10 cellular contexts compared by ENCODE assay signal in the genomic region with DNA sequence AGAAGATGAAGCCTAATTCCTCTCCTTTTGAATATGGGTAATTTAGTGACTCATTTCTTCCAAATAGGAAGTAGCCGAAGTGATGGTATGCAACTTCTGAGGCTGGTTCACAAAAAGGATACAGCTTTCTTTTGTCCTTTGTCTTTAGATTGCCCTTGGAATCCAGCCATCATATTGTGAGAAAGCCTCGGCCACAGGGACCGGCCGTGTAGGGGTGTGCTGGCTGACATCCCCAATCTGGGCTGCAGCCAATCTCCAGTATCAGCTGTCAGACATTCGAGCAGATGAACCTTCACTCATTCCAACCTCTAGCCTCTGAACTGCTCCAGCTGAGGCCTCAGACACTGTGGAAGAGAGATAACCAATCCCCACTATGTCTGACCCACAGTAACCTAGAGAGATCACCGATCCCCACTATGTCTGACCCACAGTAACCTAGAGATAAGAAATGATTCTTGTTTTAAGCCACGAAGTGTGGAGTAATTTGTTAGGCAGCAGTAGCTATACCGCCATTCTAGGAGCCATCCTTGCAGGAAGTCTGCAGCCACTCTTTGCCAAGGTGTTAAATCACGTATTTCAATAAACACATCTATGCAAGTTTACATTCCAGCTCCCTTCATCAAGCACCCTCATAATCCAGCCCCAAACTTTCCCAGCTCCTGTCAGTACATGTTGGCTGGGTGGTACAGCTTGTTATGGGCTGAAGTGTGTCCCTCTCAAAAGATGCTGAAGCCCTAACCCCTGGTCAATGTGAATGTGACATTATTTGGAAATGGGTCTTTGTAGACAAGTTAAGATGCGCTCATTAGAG. TPM values are rescaled to one million over a fixed set of nuclear protein-coding genes. Genes with fewer than 3 reads are reported as not detected.
DNase-seq lines count a peak whose midpoint lies in the region; ATAC-seq, FAIRE-seq and TF ChIP-seq lines count a peak whose summit lies in the region.
"Had no signal": no experiment of that assay in that cellular context is flagged by ENCODE, and none has a peak within 500 bp of the region (broad histone marks: within the 10 kb centered on the region; RNA-seq: fewer than 3 reads in every experiment).

No MANE protein-coding gene starts in this region.

- H3K36me3 ChIP-seq in Loucy (ENCODE audit: insufficient read depth, low read length) (no peaks in the 10 kb centered on the region), bronchial epithelial cell (ENCODE audit: control insufficient read depth, insufficient read depth, low read length) (no peaks in the 10 kb centered on the region), mesendoderm (ENCODE audit: control insufficient read depth, insufficient read depth, low read length) (no peaks in the 10 kb centered on the region)

- no peak overlapping the region for H2AK5ac ChIP-seq in mesendoderm (ENCODE audit: low read length)

- no peak overlapping the region for H3K56ac ChIP-seq in mesendoderm (ENCODE audit: low read length)

- H3K9me2 ChIP-seq in Loucy (replicated peaks; ENCODE audit: low read depth, low read length), result no peaks in the 10 kb centered on the region

- TF ChIP-seq CTCF in Loucy (conservative IDR thresholded peaks at IDR 0.05; ENCODE audit: low read length) (no peak), bronchial epithelial cell (IDR thresholded peaks at IDR 0.05; ENCODE audit: insufficient read depth, low read length, severe bottlenecking) (no peak), progenitor cell of endocrine pancreas (IDR thresholded peaks at IDR 0.05; ENCODE audit: unreplicated experiment) (no peak)

- peaks cover 2% of the 10 kb centered on the region for H3K9me3 Mint-ChIP-seq in progenitor cell of endocrine pancreas (ENCODE audit: low read depth)

- WGBS in mesendoderm (ENCODE audit: extremely low coverage, insufficient coverage, low lambda C conversion rate), result no CpG with 5 or more reads among the region's 10 CpGs

- DNase-seq in AG08396 (ENCODE audit: low spot score) (peak; percentile 55), bronchial epithelial cell (ENCODE audit: low read depth) (peak; percentile 82), mesendoderm (peak; percentile 8), NCI-H2029 treated with DMSO at 0.1 percent for 48 hours (lab: John Stamatoyannopoulos, UW) (no peak), progenitor cell of endocrine pancreas (ENCODE audit: low spot score, unreplicated experiment) (no peak)
- no peak for DNase-seq in activated CD4-positive, alpha-beta T cell treated with anti-CD3 and anti-CD28 coated beads for 48 hours
- DNase-seq: activated CD4-positive, alpha-beta T cell treated with anti-CD3 and anti-CD28 coated beads, Interleukin-2, amount 50 U/mL, for 48 hours; NCI-H1930 had no signal

- H3K4me3 Mint-ChIP-seq in progenitor cell of endocrine pancreas (ENCODE audit: low read depth), result no peak overlapping the region

- H3K27ac ChIP-seq in mesendoderm (ENCODE audit: low read depth, low read length), result no peak overlapping the region

- H3K27ac Mint-ChIP-seq in progenitor cell of endocrine pancreas, result no peak overlapping the region

- H3K27me3 ChIP-seq in Loucy (ENCODE audit: insufficient read depth, low read length, poor library complexity, severe bottlenecking), result no peaks in the 10 kb centered on the region
- H3K27me3 ChIP-seq in bronchial epithelial cell (ENCODE audit: control insufficient read depth, insufficient read depth, low read length), result no peaks in the 10 kb centered on the region
- H3K27me3 ChIP-seq in mesendoderm (ENCODE audit: insufficient read depth, low read length, poor library complexity), result no peaks in the 10 kb centered on the region

- H3K79me2 ChIP-seq in Loucy (ENCODE audit: insufficient read depth, low read length), result peaks cover 47% of the 10 kb centered on the region
- H3K79me2 ChIP-seq in mesendoderm (ENCODE audit: control insufficient read depth, insufficient read depth, low read length), result peaks cover 6% of the 10 kb centered on the region

- H3K23ac ChIP-seq in mesendoderm (ENCODE audit: low read length), result no peak overlapping the region

- H2AFZ ChIP-seq in Loucy (ENCODE audit: low read length), result no peak overlapping the region

- no peak overlapping the region for H4K5ac ChIP-seq in mesendoderm (ENCODE audit: low read length)

- no peak overlapping the region for H2BK5ac ChIP-seq in mesendoderm (ENCODE audit: low read length)

- peaks cover 5% of the 10 kb centered on the region for H4K20me1 ChIP-seq in Loucy (ENCODE audit: insufficient read depth, low read length, poor library complexity, severe bottlenecking)

- H3K36me3 Mint-ChIP-seq in progenitor cell of endocrine pancreas (ENCODE audit: insufficient read depth), result peaks cover 3% of the 10 kb centered on the region

- no peaks in the 10 kb centered on the region for H3K9me3 ChIP-seq in Loucy (ENCODE audit: insufficient read depth, low read depth, low read length)

- no peak overlapping the region for H3K4ac ChIP-seq in mesendoderm (ENCODE audit: low read depth, low read length)

- H3K4me1 Mint-ChIP-seq in progenitor cell of endocrine pancreas (ENCODE audit: low read depth), result peaks cover 7% of the 10 kb centered on the region

- no peak overlapping the region for H2BK120ac ChIP-seq in mesendoderm (ENCODE audit: low read depth, low read length)

- no peak overlapping the region for H3K18ac ChIP-seq in mesendoderm (ENCODE audit: low read length)

- FAIRE-seq in bronchial epithelial cell (lab: Jason Lieb, UNC), result no peak

- H3K9ac ChIP-seq in Loucy (ENCODE audit: low read depth, low read length, poor library complexity, severe bottlenecking) (peak overlapping the region; percentile 94), mesendoderm (ENCODE audit: low read length) (no peak overlapping the region)

- H3K27me3 Mint-ChIP-seq in progenitor cell of endocrine pancreas, result no peaks in the 10 kb centered on the region

- peaks cover 12% of the 10 kb centered on the region for H3K79me1 ChIP-seq in mesendoderm (ENCODE audit: low read length)

- H3F3A ChIP-seq in Loucy (ENCODE audit: low read depth), result no peaks in the 10 kb centered on the region

- H4K8ac ChIP-seq in mesendoderm (ENCODE audit: low read depth, low read length), result no peak overlapping the region

- no peak overlapping the region for H2BK15ac ChIP-seq in mesendoderm (replicated peaks; ENCODE audit: low read depth)

- H3K4me3 ChIP-seq in Loucy (ENCODE audit: low read length, poor library complexity, severe bottlenecking) (no peak overlapping the region), bronchial epithelial cell (ENCODE audit: low read depth, low read length) (no peak overlapping the region), mesendoderm (ENCODE audit: low read length) (no peak overlapping the region)

- ATAC-seq in GM19324 (IDR thresholded peaks at IDR 0.05; ENCODE audit: low FRiP score, unreplicated experiment), result no peak

- peaks cover 37% of the 10 kb centered on the region for H3K4me1 ChIP-seq in Loucy (ENCODE audit: insufficient read depth, low read length, poor library complexity, severe bottlenecking)
- peaks cover 2% of the 10 kb centered on the region for H3K4me1 ChIP-seq in mesendoderm (ENCODE audit: control insufficient read depth, low read depth, low read length)

- H3K4me2 ChIP-seq in Loucy (ENCODE audit: low read depth, low read length, poor library complexity, severe bottlenecking) (peak overlapping the region; percentile 86), mesendoderm (ENCODE audit: low read length) (no peak overlapping the region)

RNA-seq across cellular contexts. Expression of a gene that starts 2.9 kb away (rescaled TPM):
- 28.2 and 35.5 TPM in 2 replicates for total RNA-seq in bronchial epithelial cell
- 8.4 TPM for polyA plus RNA-seq in mesendoderm (2013, experiment 1 of 2)
- 8.3 TPM for polyA plus RNA-seq in mesendoderm (2013, experiment 2 of 2)
- total RNA-seq in progenitor cell of endocrine pancreas, result 70.2 and 70.7 TPM in 2 replicates

Comparison
In these comparisons a context has a peak if more than half of its experiments do, and no peak if none do; other contexts are left out.
1. DNase-seq: peak in AG08396 (single experiment), bronchial epithelial cell (single experiment) and mesendoderm (single experiment); none in activated CD4-positive, alpha-beta T cell treated with anti-CD3 and anti-CD28 coated beads for 48 hours (single experiment), NCI-H2029 treated with DMSO at 0.1 percent for 48 hours (single experiment) and progenitor cell of endocrine pancreas (single experiment).